9 cellular contexts compared by ENCODE assay signal in genomic region chr7:2038876-2039728, GRCh38.
DNase-seq lines count a peak whose midpoint lies in the region; ATAC-seq and TF ChIP-seq lines count a peak whose summit lies in the region.
"Had no signal": no experiment of that assay in that cellular context is flagged by ENCODE, and none has a peak within 500 bp of the region (broad histone marks: within the 10 kb centered on the region; RNA-seq: fewer than 3 reads in every experiment).

No MANE protein-coding gene starts in this region.

- H3K9ac ChIP-seq in colonic mucosa (ENCODE audit: low read depth in 2 of 2, low read length in 2 of 2), result no peak overlapping the region
- H3K9ac ChIP-seq: KMS-11 had no signal

- intact Hi-C loops in left ventricle myocardium superior (cut with micrococcal nuclease), result no loop called here
- intact Hi-C loops in colonic mucosa (cut with DNase I), result no loop called here

- H3K4me3 Mint-ChIP-seq in activated T-cell treated with anti-CD3 and anti-CD28 coated beads, Interleukin-2, amount 50 U/mL, for 72 hours, result peak overlapping the region; percentile 22 to 78
- H3K4me3 Mint-ChIP-seq in T-helper 17 cell, result peak overlapping the region; percentile 63
- peak overlapping the region; percentile 33 for H3K4me3 Mint-ChIP-seq in stimulated activated naive CD8-positive, alpha-beta T cell treated with anti-CD3 and anti-CD28 coated beads, Interleukin-15, Interleukin-2, amounts not matched to agents 100 ng/mL and 50 ng/mL, for 24 hours

- no peak overlapping the region for H3K4me3 ChIP-seq in colonic mucosa

- H3K27me3 Mint-ChIP-seq in activated T-cell treated with anti-CD3 and anti-CD28 coated beads, Interleukin-2, amount 50 U/mL, for 72 hours (ENCODE audit: low read depth), result no peaks in the 10 kb centered on the region
- no peaks in the 10 kb centered on the region for H3K27me3 Mint-ChIP-seq in T-helper 17 cell
- H3K27me3 Mint-ChIP-seq in stimulated activated naive CD8-positive, alpha-beta T cell treated with anti-CD3 and anti-CD28 coated beads, Interleukin-15, Interleukin-2, amounts not matched to agents 100 ng/mL and 50 ng/mL, for 24 hours, result no peaks in the 10 kb centered on the region

- peak; percentile 55 to 59 for ATAC-seq in activated T-cell treated with anti-CD3 and anti-CD28 coated beads, Interleukin-2, amount 50 U/mL, for 72 hours (replicated peaks in 1 of 2)
- ATAC-seq in T-helper 17 cell (no peak), left ventricle myocardium superior (peak; percentile 22), GM21381 (IDR thresholded peaks at IDR 0.05; ENCODE audit: unreplicated experiment) (no peak)

- H3K4me1 Mint-ChIP-seq in activated T-cell treated with anti-CD3 and anti-CD28 coated beads, Interleukin-2, amount 50 U/mL, for 72 hours (ENCODE audit: low read depth), result peaks cover 54% of the 10 kb centered on the region
- peaks cover 46% of the 10 kb centered on the region for H3K4me1 Mint-ChIP-seq in T-helper 17 cell
- H3K4me1 Mint-ChIP-seq in stimulated activated naive CD8-positive, alpha-beta T cell treated with anti-CD3 and anti-CD28 coated beads, Interleukin-15, Interleukin-2, amounts not matched to agents 100 ng/mL and 50 ng/mL, for 24 hours (ENCODE audit: low read depth), result peaks cover 59% of the 10 kb centered on the region

- no peak for DNase-seq in activated T-cell treated with anti-CD3 and anti-CD28 coated beads, Interleukin-2, amount 50 U/mL, for 72 hours
- DNase-seq in activated T-cell treated with anti-CD3 and anti-CD28 coated beads, Interleukin-2, amount 50 U/mL, for 1 hour, result no peak
- DNase-seq in T-helper 17 cell (no peak), left ventricle myocardium superior (peak; percentile 26), HCEC 1CT (no peak), colonic mucosa (no peak)

- H3K27me3 ChIP-seq in colonic mucosa, result no peaks in the 10 kb centered on the region

- H3K36me3 Mint-ChIP-seq in activated T-cell treated with anti-CD3 and anti-CD28 coated beads, Interleukin-2, amount 50 U/mL, for 72 hours (ENCODE audit: insufficient read depth in 2 of 2), result peaks cover 0 to 2% of the 10 kb centered on the region in 2 donors
- peaks cover 4% of the 10 kb centered on the region for H3K36me3 Mint-ChIP-seq in T-helper 17 cell (ENCODE audit: low read depth)
- H3K36me3 Mint-ChIP-seq in stimulated activated naive CD8-positive, alpha-beta T cell treated with anti-CD3 and anti-CD28 coated beads, Interleukin-15, Interleukin-2, amounts not matched to agents 100 ng/mL and 50 ng/mL, for 24 hours (ENCODE audit: low read depth), result peaks cover 18% of the 10 kb centered on the region

- no peaks in the 10 kb centered on the region for H3K4me1 ChIP-seq in colonic mucosa

- TF ChIP-seq CTCF in colonic mucosa (IDR thresholded peaks at IDR 0.05), result no peak

- no peak overlapping the region for H3K27ac ChIP-seq in colonic mucosa
- H3K27ac ChIP-seq: KMS-11 had no signal

- no peaks in the 10 kb centered on the region for H3K36me3 ChIP-seq in colonic mucosa

- H3K9me3 Mint-ChIP-seq in activated T-cell treated with anti-CD3 and anti-CD28 coated beads, Interleukin-2, amount 50 U/mL, for 72 hours, result no peaks in the 10 kb centered on the region
- no peaks in the 10 kb centered on the region for H3K9me3 Mint-ChIP-seq in stimulated activated naive CD8-positive, alpha-beta T cell treated with anti-CD3 and anti-CD28 coated beads, Interleukin-15, Interleukin-2, amounts not matched to agents 100 ng/mL and 50 ng/mL, for 24 hours

- H3K9me3 ChIP-seq in T-helper 17 cell (ENCODE audit: control insufficient read depth, low read length, poor library complexity, severe bottlenecking) (no peaks in the 10 kb centered on the region), colonic mucosa (no peaks in the 10 kb centered on the region)

- no peak overlapping the region for H3K27ac Mint-ChIP-seq in activated T-cell treated with anti-CD3 and anti-CD28 coated beads, Interleukin-2, amount 50 U/mL, for 72 hours
- H3K27ac Mint-ChIP-seq in T-helper 17 cell, result peak overlapping the region; percentile 88
- peak overlapping the region; percentile 0 for H3K27ac Mint-ChIP-seq in stimulated activated naive CD8-positive, alpha-beta T cell treated with anti-CD3 and anti-CD28 coated beads, Interleukin-15, Interleukin-2, amounts not matched to agents 100 ng/mL and 50 ng/mL, for 24 hours

Comparison
In these comparisons a context has a peak if more than half of its experiments do, and no peak if none do; other contexts are left out.
1. ATAC-seq: peak in activated T-cell treated with anti-CD3 and anti-CD28 coated beads, Interleukin-2, amount 50 U/mL, for 72 hours (2 of 2) and left ventricle myocardium superior (single experiment); none in T-helper 17 cell (single experiment) and GM21381 (single experiment).
2. Peak in every context shown above with its lines, with median percentiles within 50 percentile points of each other: H3K4me3 Mint-ChIP-seq.